ENCODE assay signal across 7 cellular contexts in the genomic region with DNA sequence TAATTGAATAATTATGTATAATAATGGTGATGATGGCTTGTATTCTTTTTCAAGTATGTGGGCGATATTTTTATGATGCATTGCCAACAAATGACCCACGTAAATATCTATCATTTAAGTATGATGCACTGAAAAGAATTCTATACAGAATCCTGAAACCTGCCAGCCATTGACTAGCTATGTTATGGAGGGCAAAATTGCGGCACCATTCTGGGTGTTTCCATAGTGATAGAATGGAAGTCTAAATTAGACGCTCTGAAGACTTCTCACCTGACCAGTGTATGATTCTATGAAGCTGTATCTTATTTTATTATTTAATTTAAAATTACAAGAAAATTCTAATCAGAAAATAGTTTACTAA. TPM values are rescaled to one million over a fixed set of nuclear protein-coding genes. Genes with fewer than 3 reads are reported as not detected.
DNase-seq lines count a peak whose midpoint lies in the region; ATAC-seq and TF ChIP-seq lines count a peak whose summit lies in the region.

No MANE protein-coding gene starts in this region.

- H3K4me3 Mint-ChIP-seq in GM23338, result peak overlapping the region; percentile 92

- no peaks in the 10 kb centered on the region; the same call in 1 of the 2 replicates for H4K20me1 ChIP-seq in GM23338 (replicated peaks; ENCODE audit: insufficient read depth)

- H3K9ac ChIP-seq in duodenal mucosa (ENCODE audit: low read depth in 1 of 2, low read length in 2 of 2), result peak overlapping the region in 1 of 2 donors; percentile 53

- peaks cover 5% of the 10 kb centered on the region; the same call in 1 of the 3 replicates for H3K36me3 Mint-ChIP-seq in GM23338 (ENCODE audit: low read depth)

- H3K4me3 ChIP-seq in GM23338, result peak overlapping the region; percentile 58
- H3K4me3 ChIP-seq in duodenal mucosa (ENCODE audit: low read depth in 1 of 2, low read length in 2 of 2), result peak overlapping the region; percentile 80 to 93

- DNase-seq in GM23338 (ENCODE audit: low spot score) (peak; percentile 8), NCI-H526 treated with DMSO at 0.1 percent for 48 hours (lab: John Stamatoyannopoulos, UW) (peak; percentile 43), pons (ENCODE audit: low spot score) (peak; percentile 49), mucosa of gallbladder (ENCODE audit: low spot score) (no peak), SKM-1 (lab: John Stamatoyannopoulos, UW; ENCODE audit: unreplicated experiment) (no peak)

- H3K4me1 ChIP-seq in GM23338 (ENCODE audit: insufficient read depth) (0 out of 2 replicates have a peak, but pooled peaks cover 5% of the 10 kb centered on the region), duodenal mucosa (ENCODE audit: control insufficient read depth in 1 of 2, insufficient read depth in 2 of 2, low read length in 2 of 2) (peaks cover 6 to 20% of the 10 kb centered on the region in 2 donors)

- ATAC-seq in GM23338 (no peak), HG03095 (IDR thresholded peaks at IDR 0.05; ENCODE audit: unreplicated experiment) (no peak)

- H3K4me1 Mint-ChIP-seq in GM23338, result peaks cover 2% of the 10 kb centered on the region; the same call in 2 of the 3 replicates

- no peaks in the 10 kb centered on the region for H3F3A ChIP-seq in GM23338 (replicated peaks; ENCODE audit: low read depth)

- H3K27me3 ChIP-seq in GM23338 (ENCODE audit: insufficient read depth) (no peaks in the 10 kb centered on the region), duodenal mucosa (ENCODE audit: control insufficient read depth in 1 of 2, insufficient read depth in 2 of 2, low read length in 2 of 2) (no peaks in the 10 kb centered on the region)

- peaks cover 4% of the 10 kb centered on the region for H3K27me3 Mint-ChIP-seq in GM23338 (ENCODE audit: insufficient read depth, low read depth, poor library complexity)

- no peak overlapping the region for H2AFZ ChIP-seq in GM23338

- H3K27ac Mint-ChIP-seq in GM23338, result no peak overlapping the region

- H3K9me3 ChIP-seq in duodenal mucosa (ENCODE audit: control insufficient read depth in 1 of 2, low read length in 2 of 2), result no peaks in the 10 kb centered on the region

- H3K79me2 ChIP-seq in GM23338 (replicated peaks; ENCODE audit: insufficient read depth), result peaks cover 41% of the 10 kb centered on the region

- no peaks in the 10 kb centered on the region for H3K9me2 ChIP-seq in GM23338 (ENCODE audit: insufficient read depth)

- no peaks in the 10 kb centered on the region for H3K9me3 Mint-ChIP-seq in GM23338

- peak overlapping the region; percentile 69 for H3K4me2 ChIP-seq in GM23338

- TF ChIP-seq CTCF in GM23338 (conservative IDR thresholded peaks at IDR 0.05; ENCODE audit: low read depth in 2 of 2), result no peak

- H3K36me3 ChIP-seq in GM23338 (ENCODE audit: insufficient read depth) (no peaks in the 10 kb centered on the region), duodenal mucosa (ENCODE audit: control insufficient read depth in 1 of 2, insufficient read depth in 2 of 2, low read length in 2 of 2) (peaks cover 3 to 5% of the 10 kb centered on the region in 2 donors)

- H3K27ac ChIP-seq in GM23338 (ENCODE audit: low read depth) (peak overlapping the region; percentile 75), duodenal mucosa (ENCODE audit: low read depth, low read length) (no peak overlapping the region)

TF ChIP-seq in GM23338, 12 proteins besides CTCF, POLR2A, EP300 and RAD21 (continues in another document):
- no peak for TF ChIP-seq JUNB (IDR thresholded peaks at IDR 0.05; ENCODE audit: unreplicated experiment)
- no peak for TF ChIP-seq NANOG (IDR thresholded peaks at IDR 0.05; ENCODE audit: borderline replicate concordance)
- TF ChIP-seq CREB1 (CRISPR knock-in tag; IDR thresholded peaks at IDR 0.05; ENCODE audit: low read depth), result no peak
- no peak for TF ChIP-seq EZH2phosphoT487 (IDR thresholded peaks at IDR 0.05; ENCODE audit: unreplicated experiment)
- TF ChIP-seq EZH2 (IDR thresholded peaks at IDR 0.05; ENCODE audit: low read depth, unreplicated experiment), result no peak
- TF ChIP-seq, protein P1, sequence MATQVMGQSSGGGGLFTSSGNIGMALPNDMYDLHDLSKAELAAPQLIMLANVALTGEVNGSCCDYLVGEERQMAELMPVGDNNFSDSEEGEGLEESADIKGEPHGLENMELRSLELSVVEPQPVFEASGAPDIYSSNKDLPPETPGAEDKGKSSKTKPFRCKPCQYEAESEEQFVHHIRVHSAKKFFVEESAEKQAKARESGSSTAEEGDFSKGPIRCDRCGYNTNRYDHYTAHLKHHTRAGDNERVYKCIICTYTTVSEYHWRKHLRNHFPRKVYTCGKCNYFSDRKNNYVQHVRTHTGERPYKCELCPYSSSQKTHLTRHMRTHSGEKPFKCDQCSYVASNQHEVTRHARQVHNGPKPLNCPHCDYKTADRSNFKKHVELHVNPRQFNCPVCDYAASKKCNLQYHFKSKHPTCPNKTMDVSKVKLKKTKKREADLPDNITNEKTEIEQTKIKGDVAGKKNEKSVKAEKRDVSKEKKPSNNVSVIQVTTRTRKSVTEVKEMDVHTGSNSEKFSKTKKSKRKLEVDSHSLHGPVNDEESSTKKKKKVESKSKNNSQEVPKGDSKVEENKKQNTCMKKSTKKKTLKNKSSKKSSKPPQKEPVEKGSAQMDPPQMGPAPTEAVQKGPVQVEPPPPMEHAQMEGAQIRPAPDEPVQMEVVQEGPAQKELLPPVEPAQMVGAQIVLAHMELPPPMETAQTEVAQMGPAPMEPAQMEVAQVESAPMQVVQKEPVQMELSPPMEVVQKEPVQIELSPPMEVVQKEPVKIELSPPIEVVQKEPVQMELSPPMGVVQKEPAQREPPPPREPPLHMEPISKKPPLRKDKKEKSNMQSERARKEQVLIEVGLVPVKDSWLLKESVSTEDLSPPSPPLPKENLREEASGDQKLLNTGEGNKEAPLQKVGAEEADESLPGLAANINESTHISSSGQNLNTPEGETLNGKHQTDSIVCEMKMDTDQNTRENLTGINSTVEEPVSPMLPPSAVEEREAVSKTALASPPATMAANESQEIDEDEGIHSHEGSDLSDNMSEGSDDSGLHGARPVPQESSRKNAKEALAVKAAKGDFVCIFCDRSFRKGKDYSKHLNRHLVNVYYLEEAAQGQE (IDR thresholded peaks at IDR 0.05; ENCODE audit: unreplicated experiment), result no peak
- TF ChIP-seq STAT1 (IDR thresholded peaks at IDR 0.05; ENCODE audit: unreplicated experiment), result no peak
- TF ChIP-seq POLR2AphosphoS5 (IDR thresholded peaks at IDR 0.05; ENCODE audit: low read depth), result no peak
- TF ChIP-seq, protein P2, sequence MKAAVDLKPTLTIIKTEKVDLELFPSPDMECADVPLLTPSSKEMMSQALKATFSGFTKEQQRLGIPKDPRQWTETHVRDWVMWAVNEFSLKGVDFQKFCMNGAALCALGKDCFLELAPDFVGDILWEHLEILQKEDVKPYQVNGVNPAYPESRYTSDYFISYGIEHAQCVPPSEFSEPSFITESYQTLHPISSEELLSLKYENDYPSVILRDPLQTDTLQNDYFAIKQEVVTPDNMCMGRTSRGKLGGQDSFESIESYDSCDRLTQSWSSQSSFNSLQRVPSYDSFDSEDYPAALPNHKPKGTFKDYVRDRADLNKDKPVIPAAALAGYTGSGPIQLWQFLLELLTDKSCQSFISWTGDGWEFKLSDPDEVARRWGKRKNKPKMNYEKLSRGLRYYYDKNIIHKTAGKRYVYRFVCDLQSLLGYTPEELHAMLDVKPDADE (IDR thresholded peaks at IDR 0.05), result no peak
- TF ChIP-seq ZNF331 (CRISPR knock-in tag; IDR thresholded peaks at IDR 0.05; ENCODE audit: low read depth), result no peak
- TF ChIP-seq ZNF114 (CRISPR knock-in tag; IDR thresholded peaks at IDR 0.05), result no peak

RNA-seq across cellular contexts. Expression of gene CENPC, which starts 0.7 kb away (rescaled TPM):
- total RNA-seq in GM23338 (2014; rRNA removed; shearing (Covaris generic)), result 11.8 and 24.5 TPM in 2 replicates
- 15.9 and 21.6 TPM in 2 replicates for polyA plus RNA-seq in GM23338 (2016; fragmentation: Nextera tagmentation; extraction: Ambion mirVana)
- 17.3 TPM for total RNA-seq in mucosa of gallbladder

RNA-seq across cellular contexts. Expression of gene STAP1, which starts 12.6 kb away (rescaled TPM):
- not detected in 2 replicates for total RNA-seq in GM23338 (2014; rRNA removed; shearing (Covaris generic))
- polyA plus RNA-seq in GM23338 (2016; fragmentation: Nextera tagmentation; extraction: Ambion mirVana), result not detected in 2 replicates
- 0.75 TPM for total RNA-seq in mucosa of gallbladder

Comparison
In these comparisons a context has a peak if more than half of its experiments do, and no peak if none do; other contexts are left out.
1. DNase-seq: peak in GM23338 (single experiment), NCI-H526 treated with DMSO at 0.1 percent for 48 hours (single experiment) and pons (single experiment); none in mucosa of gallbladder (single experiment) and SKM-1 (single experiment).